ENCODE assay signal across 8 cellular contexts in genomic region chr18:24138884-24139616, GRCh38. TPM values are rescaled to one million over a fixed set of nuclear protein-coding genes. Genes with fewer than 3 reads are reported as not detected.
DNase-seq lines count a peak whose midpoint lies in the region; ATAC-seq and TF ChIP-seq lines count a peak whose summit lies in the region.

CABYR (plus strand) TSS chr18:24139062; CDS start chr18:24143115, 4,053 bp downstream.

- H3K4me1 ChIP-seq in HUES6 (ENCODE audit: control insufficient read depth, insufficient read depth, low read length): peaks cover 25% of the 10 kb centered on the region
- H3K4me1 ChIP-seq in tibial nerve: peaks cover 0 to 16% (median 2%) of the 10 kb centered on the region in 4 donors

- H3K9me3 ChIP-seq in HUES6 (ENCODE audit: control insufficient read depth, insufficient read depth, low read depth, low read length) (no peaks in the 10 kb centered on the region), tibial nerve (no peaks in the 10 kb centered on the region)

- TF ChIP-seq POLR2A in tibial nerve (IDR thresholded peaks at IDR 0.05): no peak

- H3K27me3 ChIP-seq in HUES6 (ENCODE audit: control insufficient read depth, insufficient read depth, low read length) (no peaks in the 10 kb centered on the region), tibial nerve (no peaks in the 10 kb centered on the region)

- DNase-seq in Caki2 (ENCODE audit: low read depth): peak; percentile 80
- peak; percentile 83 for DNase-seq in GM20000 (ENCODE audit: low spot score)
- peak; percentile 77 for DNase-seq in T follicular helper cell (ENCODE audit: low read depth)
- DNase-seq in amygdala (lab: John Stamatoyannopoulos, UW): peak in 55 of 56 donors; percentile 8 to 91 (median 73)
- DNase-seq in left cardiac atrium: peak; percentile 77
- DNase-seq in posterior cingulate gyrus: peak; percentile 76 to 99 (median 91)
- DNase-seq in tibial nerve (ENCODE audit: low spot score in 2 of 2): peak; percentile 41 to 42

- peak; percentile 88 to 94 for ATAC-seq in left cardiac atrium

- in situ Hi-C loops in Caki2 (cut with HindIII; ENCODE audit: low pct_unique_long_range_greater_than_20kb, low sequenced_read_pairs): no loop called here

- intact Hi-C loops in left cardiac atrium (cut with DNase I): no loop called here
- intact Hi-C loops in posterior cingulate gyrus (cut with DNase I): no loop called here

- H3K4me3 ChIP-seq in HUES6 (ENCODE audit: low read depth, low read length): peak within 1 kb of the TSS; percentile 74
- peak within 1 kb of the TSS; percentile 54 to 77 (median 62) for H3K4me3 ChIP-seq in tibial nerve

- TF ChIP-seq EP300 in tibial nerve (IDR thresholded peaks at IDR 0.05): peak in 1 of 2 donors; percentile 52

- TF ChIP-seq CTCF in GM20000 (IDR thresholded peaks at IDR 0.05; ENCODE audit: extremely low read depth, missing control alignments) (no peak), tibial nerve (IDR thresholded peaks at IDR 0.05) (no peak)

- H3K27ac ChIP-seq in HUES6 (ENCODE audit: low read depth, low read length) (peak within 1 kb of the TSS; percentile 50), tibial nerve (peak within 1 kb of the TSS in 3 of 4 donors; percentile 31 to 62 (median 48))

- peak within 1 kb of the TSS; percentile 54 for H3K9ac ChIP-seq in HUES6 (ENCODE audit: low read length)

- H3K36me3 ChIP-seq in HUES6 (ENCODE audit: control insufficient read depth, insufficient read depth, low read length): 0 out of 2 replicates have a peak, but pooled peaks cover 2% of the 10 kb centered on the region
- no peaks in the 10 kb centered on the region for H3K36me3 ChIP-seq in tibial nerve

- 2 to 8% methylated on average over 27 to 40 of the region's 59 CpGs for WGBS in tibial nerve, 2 donors

RNA-seq across cellular contexts. Expression of gene CABYR, which starts in this region (rescaled TPM):
- 12.3 and 39.6 TPM in 2 replicates for total RNA-seq in Caki2 (2014; rRNA removed; shearing (Covaris generic); ENCODE audit: low replicate concordance)
- under 1 TPM; 0.38 to 0.86 TPM for total RNA-seq in left cardiac atrium
- 1 to 10 TPM in 1 of 4 donors, under 1 TPM in 3; 0.30 to 1.5 (median 0.81) TPM for total RNA-seq in tibial nerve

Comparison
In these comparisons a context has a peak if more than half of its experiments do, and no peak if none do; other contexts are left out.
1. Peak in every context shown above with its lines: DNase-seq, ATAC-seq, H3K4me3 ChIP-seq and H3K27ac ChIP-seq.
2. Peak in DNase-seq and ATAC-seq in left cardiac atrium; RNA of the gene not detected or under 1 TPM.